Comparison of ENCODE assay signal across 28 cellular contexts in the genomic region with DNA sequence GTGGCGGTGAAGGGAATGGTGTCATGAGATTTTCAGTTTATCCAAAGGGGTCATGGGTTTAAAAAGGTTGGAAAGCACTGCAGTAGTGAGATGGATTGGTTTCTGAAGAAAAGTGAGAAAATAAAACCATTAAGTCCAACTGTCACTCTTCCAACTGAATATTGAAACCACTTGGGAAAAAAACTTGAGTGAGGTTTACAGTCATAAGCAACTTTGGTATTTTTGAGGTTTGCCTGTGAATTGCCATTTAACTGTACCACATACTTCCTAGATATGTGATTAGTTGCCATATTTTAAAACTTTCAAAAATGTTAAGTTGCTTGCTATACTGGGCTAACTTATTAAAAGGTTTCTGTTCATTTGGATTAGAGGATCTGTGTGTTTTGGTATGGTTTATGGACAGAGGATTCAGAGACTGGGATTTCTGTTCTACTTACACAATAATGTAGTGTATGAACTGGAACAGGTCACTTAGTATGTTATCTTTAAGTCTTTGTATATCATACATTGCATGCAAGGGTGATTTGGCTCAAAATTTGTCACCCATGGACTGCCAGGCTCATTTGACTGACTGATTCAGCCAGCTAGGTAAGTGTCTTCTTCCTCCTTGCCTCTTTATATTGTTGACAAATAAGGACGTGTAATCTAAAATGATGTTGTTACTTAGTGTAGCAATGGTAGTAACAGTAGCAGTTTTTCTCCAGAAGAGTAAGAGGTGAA.
"Had no signal": no experiment of that assay in that cellular context is flagged by ENCODE, and none has a peak within 500 bp of the region (broad histone marks: within the 10 kb centered on the region; RNA-seq: fewer than 3 reads in every experiment).

No MANE protein-coding gene starts in this region.

- H3K36me3 ChIP-seq: ascending aorta, cardiac muscle cell had no signal

- H3K4me3 ChIP-seq: ascending aorta, cardiac muscle cell, PC-9 had no signal

- ATAC-seq: activated CD8-positive, alpha-beta T cell treated with anti-CD3 and anti-CD28 coated beads for 36 hours; activated T-cell treated with anti-CD3 and anti-CD28 coated beads, Interleukin-2, amount 50 U/mL, for 4 hours; T-helper 17 cell had no signal

- H3K36me3 Mint-ChIP-seq: IgD-negative memory B cell had no signal

- H3K27me3 ChIP-seq: ascending aorta, cardiac muscle cell had no signal

- H3K27ac ChIP-seq: ascending aorta, cardiac muscle cell, PC-9, VCaP had no signal

- H3K9me3 Mint-ChIP-seq: activated B cell treated with CpG ODN at 0.5 μM for 24 hours; activated CD8-positive, alpha-beta T cell treated with anti-CD3 and anti-CD28 coated beads for 36 hours; activated naive CD4-positive, alpha-beta T cell treated with anti-CD3 and anti-CD28 coated beads, Interleukin-2, amount 50 U/mL, for 24 hours; activated T-cell treated with anti-CD3 and anti-CD28 coated beads, Interleukin-2, amount 50 U/mL, for 4 hours had no signal

- H3K27ac Mint-ChIP-seq: activated B cell treated with CpG ODN at 0.5 μM for 24 hours; activated CD8-positive, alpha-beta T cell treated with anti-CD3 and anti-CD28 coated beads for 36 hours; activated naive CD8-positive, alpha-beta T cell treated with anti-CD3 and anti-CD28 coated beads, Interleukin-2, amount 10 ng/mL, durations not matched to agents 7 days and 5 days; IgD-negative memory B cell; T-helper 17 cell had no signal

- H3K9me3 ChIP-seq: ascending aorta had no signal

- H3K4me1 ChIP-seq: ascending aorta had no signal

- H3K27me3 Mint-ChIP-seq: activated B cell treated with CpG ODN at 0.5 μM for 24 hours; activated CD8-positive, alpha-beta T cell treated with anti-CD3 and anti-CD28 coated beads for 36 hours; activated naive CD4-positive, alpha-beta T cell treated with anti-CD3 and anti-CD28 coated beads, Interleukin-2, amount 50 U/mL, for 24 hours; activated naive CD8-positive, alpha-beta T cell treated with anti-CD3 and anti-CD28 coated beads, Interleukin-2, amount 10 ng/mL, durations not matched to agents 7 days and 5 days; IgD-negative memory B cell; T-helper 17 cell had no signal

- H3K4me1 Mint-ChIP-seq: activated B cell treated with CpG ODN at 0.5 μM for 24 hours, IgD-negative memory B cell, T-helper 17 cell had no signal

- H3K4me3 Mint-ChIP-seq: activated B cell treated with CpG ODN at 0.5 μM for 24 hours; activated CD8-positive, alpha-beta T cell treated with anti-CD3 and anti-CD28 coated beads for 36 hours; activated naive CD4-positive, alpha-beta T cell treated with anti-CD3 and anti-CD28 coated beads, Interleukin-2, amount 50 U/mL, for 24 hours; activated naive CD8-positive, alpha-beta T cell treated with anti-CD3 and anti-CD28 coated beads, Interleukin-2, amount 10 ng/mL, durations not matched to agents 7 days and 5 days; activated T-cell treated with anti-CD3 and anti-CD28 coated beads, Interleukin-2, amount 50 U/mL, for 4 hours; IgD-negative memory B cell; T-helper 17 cell had no signal

- DNase-seq: activated B cell treated with CpG ODN at 0.5 μM for 24 hours; activated CD4-positive, alpha-beta T cell treated with anti-CD3 and anti-CD28 coated beads for 4 hours; activated CD4-positive, alpha-beta T cell treated with anti-CD3 and anti-CD28 coated beads, Interleukin-2, amount 50 U/mL, for 4 hours; activated CD4-positive, CD25-positive, alpha-beta regulatory T cell treated with anti-CD3 and anti-CD28 coated beads, Interleukin-2, amount 50 U/mL, for 72 hours; activated CD8-positive, alpha-beta T cell treated with anti-CD3 and anti-CD28 coated beads for 36 hours; activated gamma-delta T cell; activated naive CD4-positive, alpha-beta T cell treated with Interleukin-2 at 50 U/mL for 16 hours; activated naive CD8-positive, alpha-beta T cell treated with anti-CD3 and anti-CD28 coated beads, Interleukin-2, amount 10 ng/mL, durations not matched to agents 7 days and 5 days; activated T-cell treated with anti-CD3 and anti-CD28 coated beads for 4 hours; activated T-cell treated with anti-CD3 and anti-CD28 coated beads, Interleukin-2, amount 50 U/mL, for 4 hours; amygdala; Karpas-422; KBM-7; NCI-H1048; NCI-H1436; NCI-H1694; NCI-H2029; NCI-H345; NCI-H524 treated with DMSO at 0.1 percent for 48 hours; PC-9; Right ventricle myocardium superior; T-helper 17 cell; T-helper 9 cell had no signal
